In genomic region chr1:12551584-12551983, GRCh38 we compare ENCODE assay signal across 22 cellular contexts.
A peak's percentile ranks its signal among the peaks of the same experiment; 100 is the strongest.
DNase-seq lines count a peak whose midpoint lies in the region; ATAC-seq and TF ChIP-seq lines count a peak whose summit lies in the region.
"Had no signal": no experiment of that assay in that cellular context is flagged by ENCODE, and none has a peak within 500 bp of the region (broad histone marks: within the 10 kb centered on the region; RNA-seq: fewer than 3 reads in every experiment).

No MANE protein-coding gene starts in this region.

- H3K27ac ChIP-seq in HCT116 (ENCODE audit: low read depth, low read length) (no peak overlapping the region), Panc1 (ENCODE audit: low read length) (peak overlapping the region; percentile 91), lower lobe of right lung (no peak overlapping the region), gastrocnemius medialis (peak overlapping the region; percentile 84 to 92 (median 90)), adrenal gland (no peak overlapping the region)
- H3K27ac ChIP-seq: C4-2B, testis had no signal

- H4K20me1 ChIP-seq in HCT116 (ENCODE audit: insufficient read depth), result no peaks in the 10 kb centered on the region

- H3K4me2 ChIP-seq in HCT116 (ENCODE audit: low read length), result no peak overlapping the region

- in situ Hi-C loops in Panc1 (cut with HindIII; ENCODE audit: low pct_unique_long_range_greater_than_20kb, low sequenced_read_pairs) (no loop called here), gastrocnemius medialis (cut with MboI; ENCODE audit: low sequenced_read_pairs in 4 of 4) (no loop called here)

- no TSS peak for BruUV-seq in HCT116 (replicated peaks; lab: Mats Ljungman, UMichigan)
- no TSS peak for BruUV-seq in Panc1 (replicated peaks; lab: Mats Ljungman, UMichigan)

- no peak overlapping the region for H3K4me3 ChIP-seq in HCT116 (replicated peaks in 1 of 2; ENCODE audit: low read depth in 1 of 2, low read length in 2 of 2)
- no peak overlapping the region for H3K4me3 ChIP-seq in Panc1 (ENCODE audit: low read depth in 2 of 2, low read length in 2 of 2)
- H3K4me3 ChIP-seq in lower lobe of right lung, result no peak overlapping the region
- H3K4me3 ChIP-seq in gastrocnemius medialis, result no peak overlapping the region
- H3K4me3 ChIP-seq in adrenal gland, result no peak overlapping the region
- H3K4me3 ChIP-seq: testis had no signal

- H3K36me3 ChIP-seq in HCT116 (ENCODE audit: control insufficient read depth in 1 of 2, insufficient read depth in 2 of 2, low read length in 2 of 2) (no peaks in the 10 kb centered on the region), Panc1 (ENCODE audit: control insufficient read depth, insufficient read depth, low read length) (no peaks in the 10 kb centered on the region), lower lobe of right lung (no peaks in the 10 kb centered on the region), gastrocnemius medialis (no peaks in the 10 kb centered on the region), adrenal gland (replicated peaks in 1 of 2) (no peaks in the 10 kb centered on the region)

- no peaks in the 10 kb centered on the region for H3K9me2 ChIP-seq in HCT116 (ENCODE audit: insufficient read depth)

- TF ChIP-seq CTCF in HCT116 (IDR thresholded peaks at IDR 0.05 in 2 of 3, conservative IDR thresholded peaks at IDR 0.05 in 1 of 3; ENCODE audit: borderline replicate concordance in 1 of 3, insufficient read depth in 1 of 3, low read depth in 2 of 3, low read length in 2 of 3) (no peak), Panc1 (IDR thresholded peaks at IDR 0.05) (no peak), lower lobe of right lung (IDR thresholded peaks at IDR 0.05) (no peak), gastrocnemius medialis (IDR thresholded peaks at IDR 0.05 in 4 of 5, conservative IDR thresholded peaks at IDR 0.05 in 1 of 5) (no peak), adrenal gland (IDR thresholded peaks at IDR 0.05) (no peak)

- H3K9me3 ChIP-seq in HCT116 (ENCODE audit: control insufficient read depth in 1 of 2, insufficient read depth in 1 of 2, low read depth in 1 of 2, low read length in 2 of 2) (no peaks in the 10 kb centered on the region), Panc1 (ENCODE audit: control insufficient read depth, insufficient read depth, low read depth, low read length) (no peaks in the 10 kb centered on the region), lower lobe of right lung (no peaks in the 10 kb centered on the region), gastrocnemius medialis (no peaks in the 10 kb centered on the region), adrenal gland (replicated peaks in 1 of 3) (no peaks in the 10 kb centered on the region)
- H3K9me3 ChIP-seq: Caco-2, testis had no signal

- no peak overlapping the region for H2AFZ ChIP-seq in HCT116 (ENCODE audit: low read depth, low read length, poor library complexity, severe bottlenecking)

- CTCF ChIA-PET in HCT116 (lab: Charles Lee), result no interaction called here
- CTCF ChIA-PET in Panc1 (lab: Charles Lee), result interaction anchor here (0.9 kb wide), 1 partner anchor 39 kb away, joined by 3 read pairs; no protein-coding TSS in a partner anchor

- no peak for ATAC-seq in HCT116
- no peak for ATAC-seq in Panc1
- ATAC-seq in lower lobe of right lung, result no peak
- ATAC-seq in gastrocnemius medialis, result no peak
- no peak for ATAC-seq in HG02642 (IDR thresholded peaks at IDR 0.05; ENCODE audit: poor library complexity, unreplicated experiment)
- ATAC-seq: effector memory CD8-positive, alpha-beta T cell; naive thymus-derived CD4-positive, alpha-beta T cell had no signal

- H3K9ac ChIP-seq in HCT116 (ENCODE audit: low read length), result no peak overlapping the region

- RAD21 ChIA-PET in HCT116 (lab: Charles Lee; ENCODE audit: low non-redundant PET in 1 of 2, low total read pairs in 2 of 2, uncharacterized antibody in 2 of 2, unreplicated experiment in 2 of 2), result no interaction called here

- DNase-seq in HCT116 (ENCODE audit: low read depth, low spot score) (no peak), Panc1 (ENCODE audit: low read depth, low spot score) (no peak), lower lobe of right lung (peak; percentile 3), gastrocnemius medialis (no peak), adrenal gland (no peak)
- DNase-seq in stimulated activated CD4-positive, alpha-beta T cell treated with anti-CD3 and anti-CD28 coated beads, Interleukin-4, amount 100 ng/mL, for 4 hours, result no peak
- no peak for DNase-seq in activated CD4-positive, alpha-beta T cell treated with anti-CD3 and anti-CD28 coated beads, Interleukin-2, amount 50 U/mL, for 4 hours
- DNase-seq: activated CD8-positive, alpha-beta T cell treated with anti-CD3 and anti-CD28 coated beads for 36 hours; Caco-2; central memory CD4-positive, alpha-beta T cell; DMS53; effector memory CD8-positive, alpha-beta T cell; erythroblast; naive thymus-derived CD4-positive, alpha-beta T cell; NCI-H446; NCI-H748 treated with DMSO at 0.1 percent for 48 hours; retina; small intestine; SW 1271; testis had no signal

- H3K27me3 ChIP-seq in HCT116 (ENCODE audit: insufficient read depth, low read length) (no peaks in the 10 kb centered on the region), Panc1 (ENCODE audit: control insufficient read depth, insufficient read depth, low read length) (no peaks in the 10 kb centered on the region), lower lobe of right lung (ENCODE audit: low read depth) (no peaks in the 10 kb centered on the region), gastrocnemius medialis (no peaks in the 10 kb centered on the region), adrenal gland (no peaks in the 10 kb centered on the region)
- H3K27me3 ChIP-seq: testis had no signal

- POLR2A ChIA-PET in HCT116 (lab: Charles Lee), result interaction anchor here (0.7 kb wide), 1 partner anchor 1903 kb away, joined by 4 read pairs; no protein-coding TSS in a partner anchor
- POLR2A ChIA-PET in Panc1 (lab: Charles Lee), result no interaction called here

- intact Hi-C loops in HCT116 (cut with micrococcal nuclease) (no loop called here), Panc1 (cut with micrococcal nuclease; ENCODE audit: unreplicated experiment) (no loop called here), lower lobe of right lung (cut with DNase I) (no loop called here), gastrocnemius medialis (cut with DNase I; ENCODE audit: low total_unique reads) (no loop called here), adrenal gland (cut with DNase I) (no loop called here)

- no peaks in the 10 kb centered on the region for H3K79me2 ChIP-seq in HCT116 (ENCODE audit: insufficient read depth, low read length)

- TF ChIP-seq RAD21 in HCT116 (IDR thresholded peaks at IDR 0.05; ENCODE audit: low read depth), result no peak

- TF ChIP-seq POLR2A in HCT116 (IDR thresholded peaks at IDR 0.05; ENCODE audit: borderline replicate concordance, extremely low read depth, insufficient read depth, insufficient read length) (no peak), gastrocnemius medialis (IDR thresholded peaks at IDR 0.05) (no peak), adrenal gland (IDR thresholded peaks at IDR 0.05) (no peak)

- H3K4me1 ChIP-seq in HCT116 (ENCODE audit: control insufficient read depth in 1 of 2, insufficient read depth in 2 of 2, low read length in 2 of 2), result peaks cover 25 to 67% of the 10 kb centered on the region in 2 experiments
- H3K4me1 ChIP-seq in Panc1 (ENCODE audit: control insufficient read depth, insufficient read depth, low read length), result peaks cover 46% of the 10 kb centered on the region
- peaks cover 45% of the 10 kb centered on the region for H3K4me1 ChIP-seq in lower lobe of right lung
- peaks cover 51 to 60% of the 10 kb centered on the region in 2 donors for H3K4me1 ChIP-seq in gastrocnemius medialis
- peaks cover 9 to 25% of the 10 kb centered on the region in 2 donors for H3K4me1 ChIP-seq in adrenal gland (replicated peaks in 1 of 2)

TF ChIP-seq in HCT116, 20 proteins besides CTCF, POLR2A, EP300 and RAD21:
- no peak for TF ChIP-seq EGR1 (IDR thresholded peaks at IDR 0.05; ENCODE audit: low read depth)
- TF ChIP-seq CBX3 (IDR thresholded peaks at IDR 0.05; ENCODE audit: low read depth), result peak; percentile 57; the same call in 1 of the 2 replicates
- peak; percentile 9; the same call in 1 of the 2 replicates for TF ChIP-seq MAX (IDR thresholded peaks at IDR 0.05)

Comparison
In these comparisons a context has a peak if more than half of its experiments do, and no peak if none do; other contexts are left out.
1. H3K27ac ChIP-seq: peak in Panc1 (single experiment) and gastrocnemius medialis (4 of 4); none in HCT116 (single experiment), lower lobe of right lung (single experiment) and adrenal gland (0 of 5).